ENCODE assay signal across 1 cellular context in the genomic region with DNA sequence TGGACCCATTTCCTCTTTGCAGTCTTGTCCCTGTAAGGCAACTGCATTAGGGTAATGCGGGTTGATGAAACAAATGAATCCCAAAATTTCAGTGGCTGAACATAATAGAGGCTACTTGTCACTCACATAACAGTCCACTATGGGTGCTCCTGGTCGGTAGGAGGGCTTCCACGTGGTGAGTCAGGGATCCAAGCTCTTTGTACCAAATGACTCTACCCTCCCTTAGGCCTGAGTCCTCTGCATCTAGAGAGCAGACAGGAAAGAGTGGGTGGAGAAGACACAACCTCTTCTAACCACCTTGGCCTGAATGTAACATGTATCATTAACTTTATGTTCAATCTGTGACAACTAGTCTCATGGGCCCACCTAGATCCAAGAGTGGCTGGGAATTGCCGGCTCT.
TF ChIP-seq lines count a peak whose summit lies in the region.

No MANE protein-coding gene starts in this region.

TF ChIP-seq in GM12878, 131 proteins besides CTCF, POLR2A, EP300 and RAD21 (continued from another document):
- TF ChIP-seq ZNF24 (IDR thresholded peaks at IDR 0.05), result no peak
- 0 out of 3 replicates have a peak, but pooled peaks of 1 of the 2 experiments have one; percentile 16 for TF ChIP-seq EGR1 (IDR thresholded peaks at IDR 0.05; ENCODE audit: borderline replicate concordance in 1 of 2, low read depth in 2 of 2, low read length in 2 of 2)
- no peak for TF ChIP-seq ZZZ3 (IDR thresholded peaks at IDR 0.05; ENCODE audit: control insufficient read depth, insufficient read length, low read depth)
